Comparison of ENCODE assay signal across 1 cellular context in the genomic region with DNA sequence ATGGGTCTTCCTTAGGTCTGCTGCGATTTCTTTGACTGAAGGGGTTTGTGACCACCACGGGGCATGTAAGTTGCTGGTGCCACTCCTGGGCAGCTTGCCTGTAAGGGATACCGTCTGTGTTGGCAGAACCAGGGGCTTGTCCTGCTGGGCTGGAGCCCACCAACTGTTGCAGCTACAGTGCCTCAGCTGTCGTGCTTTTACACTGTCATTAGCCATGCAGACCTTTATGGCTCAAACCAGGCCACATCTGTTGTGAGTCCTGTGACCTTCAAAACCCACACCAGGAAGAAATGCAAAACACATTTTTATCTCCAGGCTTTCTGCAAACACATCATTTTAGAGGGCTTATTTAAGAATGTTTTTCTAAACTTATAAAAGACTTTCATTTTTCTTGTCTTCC.
TF ChIP-seq lines count a peak whose summit lies in the region.

No MANE protein-coding gene starts in this region.

TF ChIP-seq in HepG2, 621 proteins besides CTCF, POLR2A, EP300 and RAD21:
- TF ChIP-seq, protein P1, sequence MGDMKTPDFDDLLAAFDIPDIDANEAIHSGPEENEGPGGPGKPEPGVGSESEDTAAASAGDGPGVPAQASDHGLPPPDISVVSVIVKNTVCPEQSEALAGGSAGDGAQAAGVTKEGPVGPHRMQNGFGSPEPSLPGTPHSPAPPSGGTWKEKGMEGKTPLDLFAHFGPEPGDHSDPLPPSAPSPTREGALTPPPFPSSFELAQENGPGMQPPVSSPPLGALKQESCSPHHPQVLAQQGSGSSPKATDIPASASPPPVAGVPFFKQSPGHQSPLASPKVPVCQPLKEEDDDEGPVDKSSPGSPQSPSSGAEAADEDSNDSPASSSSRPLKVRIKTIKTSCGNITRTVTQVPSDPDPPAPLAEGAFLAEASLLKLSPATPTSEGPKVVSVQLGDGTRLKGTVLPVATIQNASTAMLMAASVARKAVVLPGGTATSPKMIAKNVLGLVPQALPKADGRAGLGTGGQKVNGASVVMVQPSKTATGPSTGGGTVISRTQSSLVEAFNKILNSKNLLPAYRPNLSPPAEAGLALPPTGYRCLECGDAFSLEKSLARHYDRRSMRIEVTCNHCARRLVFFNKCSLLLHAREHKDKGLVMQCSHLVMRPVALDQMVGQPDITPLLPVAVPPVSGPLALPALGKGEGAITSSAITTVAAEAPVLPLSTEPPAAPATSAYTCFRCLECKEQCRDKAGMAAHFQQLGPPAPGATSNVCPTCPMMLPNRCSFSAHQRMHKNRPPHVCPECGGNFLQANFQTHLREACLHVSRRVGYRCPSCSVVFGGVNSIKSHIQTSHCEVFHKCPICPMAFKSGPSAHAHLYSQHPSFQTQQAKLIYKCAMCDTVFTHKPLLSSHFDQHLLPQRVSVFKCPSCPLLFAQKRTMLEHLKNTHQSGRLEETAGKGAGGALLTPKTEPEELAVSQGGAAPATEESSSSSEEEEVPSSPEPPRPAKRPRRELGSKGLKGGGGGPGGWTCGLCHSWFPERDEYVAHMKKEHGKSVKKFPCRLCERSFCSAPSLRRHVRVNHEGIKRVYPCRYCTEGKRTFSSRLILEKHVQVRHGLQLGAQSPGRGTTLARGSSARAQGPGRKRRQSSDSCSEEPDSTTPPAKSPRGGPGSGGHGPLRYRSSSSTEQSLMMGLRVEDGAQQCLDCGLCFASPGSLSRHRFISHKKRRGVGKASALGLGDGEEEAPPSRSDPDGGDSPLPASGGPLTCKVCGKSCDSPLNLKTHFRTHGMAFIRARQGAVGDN (CRISPR knock-in tag; IDR thresholded peaks at IDR 0.05) = 0 out of 2 replicates have a peak, but pooled peaks have one; percentile 18
- no peak for TF ChIP-seq KLF13 (CRISPR knock-in tag; IDR thresholded peaks at IDR 0.05)
